Comparison of ENCODE assay signal across 34 cellular contexts in genomic region chr16:83975646-83976260, GRCh38. TPM values are rescaled to one million over a fixed set of nuclear protein-coding genes. Genes with fewer than 3 reads are reported as not detected.
"Had no signal": no experiment of that assay in that cellular context is flagged by ENCODE, and none has a peak within 500 bp of the region (broad histone marks: within the 10 kb centered on the region; RNA-seq: fewer than 3 reads in every experiment).

No MANE protein-coding gene starts in this region.

- DNase-seq: activated B cell treated with CpG ODN at 0.5 μM for 24 hours; activated CD4-positive, alpha-beta memory T cell treated with anti-CD3 and anti-CD28 coated beads for 36 hours; activated CD4-positive, alpha-beta T cell treated with anti-CD3 and anti-CD28 coated beads for 4 hours; activated CD4-positive, alpha-beta T cell treated with anti-CD3 and anti-CD28 coated beads, Interleukin-2, amount 10 ng/mL, durations not matched to agents 24 days and 14 days; activated CD4-positive, alpha-beta T cell treated with anti-CD3 and anti-CD28 coated beads, Interleukin-2, amount 50 U/mL, for 1 hour; activated CD4-positive, alpha-beta T cell treated with anti-CD3 and anti-CD28 coated beads, Interleukin-2, amount 50 U/mL, for 4 hours; activated CD4-positive, CD25-positive, alpha-beta regulatory T cell treated with anti-CD3 and anti-CD28 coated beads, Interleukin-2, amount 50 U/mL, for 72 hours; activated CD8-positive, alpha-beta memory T cell treated with anti-CD3 and anti-CD28 coated beads, Interleukin-2, amount 50 U/mL, for 4 hours; activated CD8-positive, alpha-beta T cell treated with anti-CD3 and anti-CD28 coated beads for 36 hours; activated effector memory CD4-positive, alpha-beta T cell treated with anti-CD3 and anti-CD28 coated beads, Interleukin-2, amount 50 U/mL, for 16 hours; activated gamma-delta T cell treated with Interleukin-2 at 50 U/mL for 16 hours; activated naive CD4-positive, alpha-beta T cell; activated naive CD4-positive, alpha-beta T cell treated with anti-CD3 and anti-CD28 coated beads for 36 hours; activated naive CD4-positive, alpha-beta T cell treated with anti-CD3 and anti-CD28 coated beads, Interleukin-2, amount 50 U/mL, for 16 hours; activated naive CD8-positive, alpha-beta T cell treated with anti-CD3 and anti-CD28 coated beads for 36 hours; activated T-cell treated with anti-CD3 and anti-CD28 coated beads for 4 hours; activated T-cell treated with anti-CD3 and anti-CD28 coated beads, Interleukin-2, amount 50 U/mL, for 1 hour; activated T-cell treated with anti-CD3 and anti-CD28 coated beads, Interleukin-2, amount 50 U/mL, for 4 hours; activated T-cell treated with anti-CD3 and anti-CD28 coated beads, Interleukin-2, amount 50 U/mL, for 72 hours; adrenal gland; amniotic stem cell; body of pancreas; brain microvascular endothelial cell; caudate nucleus; T-helper 1 cell; T-helper 2 cell; T-helper 9 cell had no signal

- H3K27me3 ChIP-seq: adrenal gland, body of pancreas, brain microvascular endothelial cell, breast epithelium had no signal

- ATAC-seq: activated CD8-positive, alpha-beta T cell treated with anti-CD3 and anti-CD28 coated beads for 36 hours; activated naive CD4-positive, alpha-beta T cell treated with anti-CD3 and anti-CD28 coated beads, Interleukin-2, amount 50 U/mL, for 72 hours; activated T-cell treated with anti-CD3 and anti-CD28 coated beads, Interleukin-2, amount 50 U/mL, for 4 hours; activated T-cell treated with anti-CD3 and anti-CD28 coated beads, Interleukin-2, amount 50 U/mL, for 72 hours; activated T-helper 17 cell treated with anti-CD3 and anti-CD28 coated beads, Interleukin-2, amount 50 U/mL, for 72 hours; body of pancreas had no signal

- H3K27ac ChIP-seq: adrenal gland, body of pancreas, brain microvascular endothelial cell, breast epithelium, VCaP had no signal

- H3K36me3 ChIP-seq: adrenal gland, brain microvascular endothelial cell, breast epithelium had no signal

- H3K4me3 ChIP-seq: adrenal gland, body of pancreas, breast epithelium had no signal

- H3K4me1 ChIP-seq: adrenal gland, body of pancreas, breast epithelium had no signal

RNA-seq across cellular contexts. Expression of gene NECAB2, which starts 7.7 kb away (rescaled TPM):
- total RNA-seq: activated B cell treated with CpG ODN at 0.5 μM for 24 hours; activated CD4-positive, alpha-beta memory T cell treated with anti-CD3 and anti-CD28 coated beads for 36 hours; activated CD4-positive, alpha-beta T cell treated with anti-CD3 and anti-CD28 coated beads, Interleukin-2, amount 10 ng/mL, durations not matched to agents 24 days and 14 days; activated CD8-positive, alpha-beta memory T cell treated with anti-CD3 and anti-CD28 coated beads for 36 hours; activated CD8-positive, alpha-beta T cell treated with anti-CD3 and anti-CD28 coated beads for 36 hours; activated naive CD4-positive, alpha-beta T cell treated with anti-CD3 and anti-CD28 coated beads for 36 hours; activated naive CD4-positive, alpha-beta T cell treated with anti-CD3 and anti-CD28 coated beads, Interleukin-2, amount 50 U/mL, for 72 hours; activated naive CD8-positive, alpha-beta T cell treated with anti-CD3 and anti-CD28 coated beads for 36 hours; activated T-cell treated with anti-CD3 and anti-CD28 coated beads, Interleukin-2, amount 50 U/mL, for 4 hours; activated T-helper 1 cell treated with anti-CD3 and anti-CD28 coated beads, Interleukin-12 subunit alpha, Interleukin-12 subunit beta, Interleukin-2, Interleukin-4 antibody, amounts not matched to agents 30 ng/mL and 10 ng/mL and 1 ng/mL, durations not matched to agents 14 hours and 24 hours and 36 hours; activated T-helper 17 cell treated with anti-CD3 and anti-CD28 coated beads, Interleukin-2, amount 50 U/mL, for 72 hours had no signal
- polyA plus RNA-seq: aorta had no signal
